4 cellular contexts compared by ENCODE assay signal in the genomic region with DNA sequence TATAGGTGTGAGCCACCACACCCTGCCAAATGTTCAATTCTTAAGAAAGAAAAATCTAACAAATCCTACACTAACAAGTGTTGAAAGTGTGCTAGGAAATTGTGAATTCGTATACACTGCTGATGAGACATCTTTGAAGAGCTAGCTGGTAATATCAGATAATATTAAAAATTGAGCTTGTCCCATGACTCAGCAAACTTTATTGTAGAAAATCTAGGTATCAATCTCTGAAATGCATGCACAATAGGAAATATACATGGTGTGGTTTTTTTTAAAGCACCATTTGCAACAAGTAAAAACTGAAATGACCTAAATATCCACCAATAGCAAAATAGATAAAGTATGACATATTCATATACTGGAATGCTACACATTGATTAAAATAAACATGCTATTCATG.
TF ChIP-seq lines count a peak whose summit lies in the region.

No MANE protein-coding gene starts in this region.

TF ChIP-seq in HepG2, 621 proteins besides CTCF, POLR2A, EP300 and RAD21 (continues in another document):
- TF ChIP-seq, protein P1, sequence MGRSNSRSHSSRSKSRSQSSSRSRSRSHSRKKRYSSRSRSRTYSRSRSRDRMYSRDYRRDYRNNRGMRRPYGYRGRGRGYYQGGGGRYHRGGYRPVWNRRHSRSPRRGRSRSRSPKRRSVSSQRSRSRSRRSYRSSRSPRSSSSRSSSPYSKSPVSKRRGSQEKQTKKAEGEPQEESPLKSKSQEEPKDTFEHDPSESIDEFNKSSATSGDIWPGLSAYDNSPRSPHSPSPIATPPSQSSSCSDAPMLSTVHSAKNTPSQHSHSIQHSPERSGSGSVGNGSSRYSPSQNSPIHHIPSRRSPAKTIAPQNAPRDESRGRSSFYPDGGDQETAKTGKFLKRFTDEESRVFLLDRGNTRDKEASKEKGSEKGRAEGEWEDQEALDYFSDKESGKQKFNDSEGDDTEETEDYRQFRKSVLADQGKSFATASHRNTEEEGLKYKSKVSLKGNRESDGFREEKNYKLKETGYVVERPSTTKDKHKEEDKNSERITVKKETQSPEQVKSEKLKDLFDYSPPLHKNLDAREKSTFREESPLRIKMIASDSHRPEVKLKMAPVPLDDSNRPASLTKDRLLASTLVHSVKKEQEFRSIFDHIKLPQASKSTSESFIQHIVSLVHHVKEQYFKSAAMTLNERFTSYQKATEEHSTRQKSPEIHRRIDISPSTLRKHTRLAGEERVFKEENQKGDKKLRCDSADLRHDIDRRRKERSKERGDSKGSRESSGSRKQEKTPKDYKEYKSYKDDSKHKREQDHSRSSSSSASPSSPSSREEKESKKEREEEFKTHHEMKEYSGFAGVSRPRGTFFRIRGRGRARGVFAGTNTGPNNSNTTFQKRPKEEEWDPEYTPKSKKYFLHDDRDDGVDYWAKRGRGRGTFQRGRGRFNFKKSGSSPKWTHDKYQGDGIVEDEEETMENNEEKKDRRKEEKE (IDR thresholded peaks at IDR 0.05), result no peak
- TF ChIP-seq ZNF75D (CRISPR knock-in tag; IDR thresholded peaks at IDR 0.05; ENCODE audit: borderline replicate concordance), result no peak
- TF ChIP-seq NFE2L2 (IDR thresholded peaks at IDR 0.05; ENCODE audit: low read length), result peak; percentile 81
- TF ChIP-seq, protein P2, sequence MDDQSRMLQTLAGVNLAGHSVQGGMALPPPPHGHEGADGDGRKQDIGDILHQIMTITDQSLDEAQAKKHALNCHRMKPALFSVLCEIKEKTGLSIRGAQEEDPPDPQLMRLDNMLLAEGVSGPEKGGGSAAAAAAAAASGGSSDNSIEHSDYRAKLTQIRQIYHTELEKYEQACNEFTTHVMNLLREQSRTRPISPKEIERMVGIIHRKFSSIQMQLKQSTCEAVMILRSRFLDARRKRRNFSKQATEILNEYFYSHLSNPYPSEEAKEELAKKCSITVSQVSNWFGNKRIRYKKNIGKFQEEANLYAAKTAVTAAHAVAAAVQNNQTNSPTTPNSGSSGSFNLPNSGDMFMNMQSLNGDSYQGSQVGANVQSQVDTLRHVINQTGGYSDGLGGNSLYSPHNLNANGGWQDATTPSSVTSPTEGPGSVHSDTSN (CRISPR knock-in tag; IDR thresholded peaks at IDR 0.05; ENCODE audit: borderline replicate concordance), result no peak
- no peak for TF ChIP-seq SP140L (CRISPR knock-in tag; IDR thresholded peaks at IDR 0.05; ENCODE audit: borderline replicate concordance)
- TF ChIP-seq U2AF2 (IDR thresholded peaks at IDR 0.05; ENCODE audit: low read depth, low read length), result no peak
- TF ChIP-seq ZNF704 (CRISPR knock-in tag; IDR thresholded peaks at IDR 0.05; ENCODE audit: borderline replicate concordance), result no peak

TF ChIP-seq in A549, 52 proteins besides CTCF, POLR2A, EP300 and RAD21:
- TF ChIP-seq NFE2L2 (conservative IDR thresholded peaks at IDR 0.05; ENCODE audit: low read length) (peak; percentile 74), MAFK (IDR thresholded peaks at IDR 0.05; ENCODE audit: partially characterized antibody) (peak; percentile 76), HOXA7 (CRISPR knock-in tag; IDR thresholded peaks at IDR 0.05) (no peak)

TF ChIP-seq in IMR-90, 13 proteins besides CTCF, POLR2A, EP300 and RAD21:
- TF ChIP-seq NFE2L2 (IDR thresholded peaks at IDR 0.05; ENCODE audit: low read depth, low read length) (peak; percentile 68), BHLHE40 (IDR thresholded peaks at IDR 0.05; ENCODE audit: low read depth, low read length) (no peak)

TF ChIP-seq in K562, 482 proteins besides CTCF, POLR2A, EP300 and RAD21 (continues in another document):
- no peak for TF ChIP-seq ZFP30 (CRISPR knock-in tag; IDR thresholded peaks at IDR 0.05; ENCODE audit: borderline replicate concordance)
- no peak for TF ChIP-seq ZNF592 (IDR thresholded peaks at IDR 0.05)
- no peak for TF ChIP-seq ETV5 (CRISPR knock-in tag; IDR thresholded peaks at IDR 0.05; ENCODE audit: low read depth)
- TF ChIP-seq NFE2L1 (tag; IDR thresholded peaks at IDR 0.05; ENCODE audit: borderline replicate concordance, low read depth), result peak; percentile 36; the same call in 1 of the 2 replicates
- no peak for TF ChIP-seq JUNB (CRISPR knock-in tag; conservative IDR thresholded peaks at IDR 0.05)
- no peak for TF ChIP-seq CLOCK (CRISPR knock-in tag; IDR thresholded peaks at IDR 0.05; ENCODE audit: borderline replicate concordance)
- TF ChIP-seq NEUROD1 (IDR thresholded peaks at IDR 0.05; ENCODE audit: borderline replicate concordance, low read depth, low read length, partially characterized antibody), result no peak
- TF ChIP-seq ZBED1 (IDR thresholded peaks at IDR 0.05), result no peak
- TF ChIP-seq GTF2A2 (tag; IDR thresholded peaks at IDR 0.05), result no peak
- TF ChIP-seq, protein P3, sequence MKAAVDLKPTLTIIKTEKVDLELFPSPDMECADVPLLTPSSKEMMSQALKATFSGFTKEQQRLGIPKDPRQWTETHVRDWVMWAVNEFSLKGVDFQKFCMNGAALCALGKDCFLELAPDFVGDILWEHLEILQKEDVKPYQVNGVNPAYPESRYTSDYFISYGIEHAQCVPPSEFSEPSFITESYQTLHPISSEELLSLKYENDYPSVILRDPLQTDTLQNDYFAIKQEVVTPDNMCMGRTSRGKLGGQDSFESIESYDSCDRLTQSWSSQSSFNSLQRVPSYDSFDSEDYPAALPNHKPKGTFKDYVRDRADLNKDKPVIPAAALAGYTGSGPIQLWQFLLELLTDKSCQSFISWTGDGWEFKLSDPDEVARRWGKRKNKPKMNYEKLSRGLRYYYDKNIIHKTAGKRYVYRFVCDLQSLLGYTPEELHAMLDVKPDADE (conservative IDR thresholded peaks at IDR 0.05; ENCODE audit: control insufficient read depth, low read depth, low read length), result no peak
- TF ChIP-seq ZNF217 (CRISPR knock-in tag; IDR thresholded peaks at IDR 0.05), result no peak
- TF ChIP-seq BRD4 (IDR thresholded peaks at IDR 0.05), result no peak
- no peak for TF ChIP-seq MTA2 (IDR thresholded peaks at IDR 0.05; ENCODE audit: low read depth)
- no peak for TF ChIP-seq ZNF395 (CRISPR knock-in tag; IDR thresholded peaks at IDR 0.05)
- TF ChIP-seq TAL1 (IDR thresholded peaks at IDR 0.05), result no peak
- no peak for TF ChIP-seq RFX7 (CRISPR knock-in tag; IDR thresholded peaks at IDR 0.05)
- TF ChIP-seq MBD2 (IDR thresholded peaks at IDR 0.05; ENCODE audit: borderline replicate concordance, low read depth), result no peak
- TF ChIP-seq ZBTB34 (CRISPR knock-in tag; IDR thresholded peaks at IDR 0.05), result no peak
- no peak for TF ChIP-seq KHSRP (IDR thresholded peaks at IDR 0.05)
- TF ChIP-seq SP2 (IDR thresholded peaks at IDR 0.05; ENCODE audit: extremely low read depth, low read depth, low read length, poor library complexity, severe bottlenecking), result no peak
- TF ChIP-seq, protein P4, sequence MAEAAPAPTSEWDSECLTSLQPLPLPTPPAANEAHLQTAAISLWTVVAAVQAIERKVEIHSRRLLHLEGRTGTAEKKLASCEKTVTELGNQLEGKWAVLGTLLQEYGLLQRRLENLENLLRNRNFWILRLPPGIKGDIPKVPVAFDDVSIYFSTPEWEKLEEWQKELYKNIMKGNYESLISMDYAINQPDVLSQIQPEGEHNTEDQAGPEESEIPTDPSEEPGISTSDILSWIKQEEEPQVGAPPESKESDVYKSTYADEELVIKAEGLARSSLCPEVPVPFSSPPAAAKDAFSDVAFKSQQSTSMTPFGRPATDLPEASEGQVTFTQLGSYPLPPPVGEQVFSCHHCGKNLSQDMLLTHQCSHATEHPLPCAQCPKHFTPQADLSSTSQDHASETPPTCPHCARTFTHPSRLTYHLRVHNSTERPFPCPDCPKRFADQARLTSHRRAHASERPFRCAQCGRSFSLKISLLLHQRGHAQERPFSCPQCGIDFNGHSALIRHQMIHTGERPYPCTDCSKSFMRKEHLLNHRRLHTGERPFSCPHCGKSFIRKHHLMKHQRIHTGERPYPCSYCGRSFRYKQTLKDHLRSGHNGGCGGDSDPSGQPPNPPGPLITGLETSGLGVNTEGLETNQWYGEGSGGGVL (CRISPR knock-in tag; IDR thresholded peaks at IDR 0.05), result no peak
- no peak for TF ChIP-seq ZBTB49 (CRISPR knock-in tag; IDR thresholded peaks at IDR 0.05; ENCODE audit: borderline replicate concordance)
- no peak for TF ChIP-seq ZNF444 (CRISPR knock-in tag; IDR thresholded peaks at IDR 0.05)
- TF ChIP-seq ARID1B (IDR thresholded peaks at IDR 0.05), result no peak
- peak; percentile 58; the same call in 1 of the 2 replicates for TF ChIP-seq MAFG (tag; conservative IDR thresholded peaks at IDR 0.05)
- 0 out of 2 replicates have a peak, but pooled peaks have one; percentile 20 for TF ChIP-seq ZNF316 (IDR thresholded peaks at IDR 0.05)
- TF ChIP-seq MAFF (IDR thresholded peaks at IDR 0.05; ENCODE audit: low read length), result peak; percentile 37; the same call in 1 of the 2 replicates
- TF ChIP-seq ESRRB (CRISPR knock-in tag; IDR thresholded peaks at IDR 0.05; ENCODE audit: borderline replicate concordance), result no peak
